Comparison of ENCODE assay signal across 29 cellular contexts in genomic region chr1:38612956-38613355, GRCh38.
"Had no signal": no experiment of that assay in that cellular context is flagged by ENCODE, and none has a peak within 500 bp of the region (broad histone marks: within the 10 kb centered on the region; RNA-seq: fewer than 3 reads in every experiment).

No MANE protein-coding gene starts in this region.

- H3K36me3 ChIP-seq: ovary, right lobe of liver, sigmoid colon, suprapubic skin, tibial artery, transverse colon, upper lobe of right lung, uterus had no signal

- H3K79me2 ChIP-seq: parathyroid adenoma had no signal

- H3K9ac ChIP-seq: parathyroid adenoma had no signal

- DNase-seq: naive thymus-derived CD4-positive, alpha-beta T cell; natural killer cell; occipital lobe; ovary; posterior cingulate gyrus; psoas muscle; right cardiac atrium; right lobe of liver; sigmoid colon; small intestine; stimulated activated CD4-positive, alpha-beta T cell treated with anti-CD3 and anti-CD28 coated beads, Interleukin-15, amount 100 ng/mL, for 24 hours; stimulated activated CD4-positive, alpha-beta T cell treated with anti-CD3 and anti-CD28 coated beads, Interleukin-2, amount 100 ng/mL, for 24 hours; stimulated activated CD4-positive, alpha-beta T cell treated with anti-CD3 and anti-CD28 coated beads, Interleukin-2, amount 100 ng/mL, for 48 hours; stimulated activated CD4-positive, alpha-beta T cell treated with anti-CD3 and anti-CD28 coated beads, Interleukin-4, amount 100 ng/mL, for 24 hours; stimulated activated naive CD4-positive, alpha-beta T cell; stimulated activated naive CD8-positive, alpha-beta T cell treated with anti-CD3 and anti-CD28 coated beads, Interleukin-15, amount 100 ng/mL, for 72 hours; stimulated activated naive CD8-positive, alpha-beta T cell treated with anti-CD3 and anti-CD28 coated beads, Interleukin-15, Interleukin-2, amounts not matched to agents 100 U/mL and 50 U/mL, for 24 hours; substantia nigra; testis; tibial artery; transverse colon; upper lobe of right lung; uterus had no signal

- H3K27ac ChIP-seq: ovary, parathyroid adenoma, psoas muscle, right lobe of liver, sigmoid colon, suprapubic skin, testis, tibial artery, transverse colon, upper lobe of right lung, uterus had no signal

- H3K4me3 Mint-ChIP-seq: naive thymus-derived CD4-positive, alpha-beta T cell; natural killer cell; nephron; stimulated activated effector memory CD8-positive, alpha-beta T cell treated with anti-CD3 and anti-CD28 coated beads, Interleukin-12 subunit alpha, Interleukin-12 subunit beta, amount 100 ng/mL, for 72 hours; stimulated activated naive CD8-positive, alpha-beta T cell treated with anti-CD3 and anti-CD28 coated beads, Interleukin-15, amount 100 ng/mL, for 72 hours; type B pancreatic cell had no signal

- H3K27ac Mint-ChIP-seq: naive thymus-derived CD4-positive, alpha-beta T cell; natural killer cell; nephron; progenitor cell of endocrine pancreas; stimulated activated effector memory CD8-positive, alpha-beta T cell treated with anti-CD3 and anti-CD28 coated beads, Interleukin-12 subunit alpha, Interleukin-12 subunit beta, amount 100 ng/mL, for 72 hours; type B pancreatic cell had no signal

- H3K4me1 ChIP-seq: parathyroid adenoma, psoas muscle, right lobe of liver, sigmoid colon, suprapubic skin, testis, tibial artery, transverse colon, upper lobe of right lung, uterus had no signal

- H2AFZ ChIP-seq: parathyroid adenoma had no signal

- FAIRE-seq: small intestine had no signal

- H3K9me3 Mint-ChIP-seq: natural killer cell, nephron, type B pancreatic cell had no signal

- H3K9me3 ChIP-seq: ovary, psoas muscle, right lobe of liver, sigmoid colon, suprapubic skin, testis, transverse colon, upper lobe of right lung, uterus had no signal

- H3K4me3 ChIP-seq: ovary, psoas muscle, right lobe of liver, sigmoid colon, suprapubic skin, testis, tibial artery, transverse colon, upper lobe of right lung, uterus had no signal

- H3K27me3 ChIP-seq: ovary, right lobe of liver, testis, uterus had no signal

- H3K36me3 Mint-ChIP-seq: natural killer cell; stimulated activated effector memory CD8-positive, alpha-beta T cell treated with anti-CD3 and anti-CD28 coated beads, Interleukin-12 subunit alpha, Interleukin-12 subunit beta, amount 100 ng/mL, for 72 hours; type B pancreatic cell had no signal

- H3K4me1 Mint-ChIP-seq: naive thymus-derived CD4-positive, alpha-beta T cell; natural killer cell; stimulated activated effector memory CD8-positive, alpha-beta T cell treated with anti-CD3 and anti-CD28 coated beads, Interleukin-12 subunit alpha, Interleukin-12 subunit beta, amount 100 ng/mL, for 72 hours had no signal

- ATAC-seq: naive thymus-derived CD4-positive, alpha-beta T cell; natural killer cell; psoas muscle; right cardiac atrium; right lobe of liver; stimulated activated effector memory CD8-positive, alpha-beta T cell treated with anti-CD3 and anti-CD28 coated beads, Interleukin-12 subunit alpha, Interleukin-12 subunit beta, amount 100 ng/mL, for 72 hours; stimulated activated naive CD8-positive, alpha-beta T cell treated with anti-CD3 and anti-CD28 coated beads, Interleukin-15, amount 100 ng/mL, for 72 hours; stimulated activated naive CD8-positive, alpha-beta T cell treated with anti-CD3 and anti-CD28 coated beads, Interleukin-15, Interleukin-2, amounts not matched to agents 100 U/mL and 50 U/mL, for 24 hours; upper lobe of right lung had no signal
